ENCODE assay signal across 8 cellular contexts in the genomic region with DNA sequence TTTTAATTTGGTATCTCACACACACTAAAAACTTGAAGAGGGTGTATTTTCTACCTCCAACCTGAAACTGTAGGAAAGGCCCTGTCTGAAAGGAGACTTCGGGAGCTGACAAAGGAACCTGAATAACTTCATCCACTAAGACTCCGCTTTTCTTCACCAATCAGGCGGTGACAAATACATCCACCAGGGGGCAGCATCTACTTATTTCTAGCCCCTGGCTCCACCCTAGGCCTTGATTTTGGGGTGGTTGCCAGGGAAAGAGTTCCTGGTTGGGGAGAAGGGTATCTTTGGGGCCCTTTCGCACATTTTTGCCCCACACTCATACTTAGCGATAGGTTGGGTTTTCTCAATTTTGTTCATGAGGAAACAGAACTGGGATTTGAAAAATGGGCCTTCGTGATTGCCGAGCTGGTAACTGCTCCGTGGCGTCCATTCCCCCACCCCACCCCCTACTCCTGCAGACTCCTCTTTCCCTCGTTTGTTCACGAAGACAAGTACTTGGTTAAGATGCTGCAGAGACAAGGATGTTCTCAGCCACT. TPM values are rescaled to one million over a fixed set of nuclear protein-coding genes. Genes with fewer than 3 reads are reported as not detected.
DNase-seq lines count a peak whose midpoint lies in the region; ATAC-seq, FAIRE-seq and TF ChIP-seq lines count a peak whose summit lies in the region.

No MANE protein-coding gene starts in this region.

- TF ChIP-seq CTCF in pancreas (IDR thresholded peaks at IDR 0.05) = peak; percentile 87 to 95 (median 92)

- no peaks in the 10 kb centered on the region for H3K36me3 Mint-ChIP-seq in activated naive CD8-positive, alpha-beta T cell

- no peaks in the 10 kb centered on the region for H3K9me3 Mint-ChIP-seq in activated naive CD8-positive, alpha-beta T cell (ENCODE audit: low read depth)

- H3K27me3 Mint-ChIP-seq in activated naive CD8-positive, alpha-beta T cell = no peaks in the 10 kb centered on the region

- H3K27ac Mint-ChIP-seq in activated naive CD8-positive, alpha-beta T cell = peak overlapping the region; percentile 46

- WGBS in pancreas, 2 donors = 11 to 17% methylated on average over 11 of the region's 11 CpGs
- WGBS in thymus = 42% methylated on average over 11 of the region's 11 CpGs

- H3K4me1 Mint-ChIP-seq in activated naive CD8-positive, alpha-beta T cell (ENCODE audit: low read depth) = peaks cover 27% of the 10 kb centered on the region

- H3K36me3 ChIP-seq in pancreas (no peaks in the 10 kb centered on the region), thymus (ENCODE audit: control insufficient read depth, insufficient read depth) (no peaks in the 10 kb centered on the region)

- no peak for FAIRE-seq in pancreas (lab: Jason Lieb, UNC)

- no peaks in the 10 kb centered on the region for H3K27me3 ChIP-seq in pancreas
- no peaks in the 10 kb centered on the region for H3K27me3 ChIP-seq in thymus (ENCODE audit: control insufficient read depth, insufficient read depth)

- peak overlapping the region in 2 of 4 donors; percentile 15 to 22 for H3K4me3 ChIP-seq in pancreas
- H3K4me3 ChIP-seq in thymus (ENCODE audit: low read length) = no peak overlapping the region

- no peaks in the 10 kb centered on the region for H3K9me3 ChIP-seq in pancreas
- no peaks in the 10 kb centered on the region for H3K9me3 ChIP-seq in thymus (ENCODE audit: control insufficient read depth)

- no peak overlapping the region for H3K4me3 Mint-ChIP-seq in activated naive CD8-positive, alpha-beta T cell

- DNase-seq in ELR (ENCODE audit: low read depth) = peak; percentile 94
- DNase-seq in NCI-H1092 (lab: John Stamatoyannopoulos, UW) = peak; percentile 73
- peak; percentile 76 for DNase-seq in SKM-1 treated with dmso at 0.1 percent for 144 hours (lab: John Stamatoyannopoulos, UW; ENCODE audit: unreplicated experiment)
- DNase-seq in glomerular visceral epithelial cell (ENCODE audit: extremely low spot score) = peak; percentile 88
- DNase-seq in pancreas = peak; percentile 88 to 95 (median 90)

- no peak overlapping the region for H3K27ac ChIP-seq in pancreas
- H3K27ac ChIP-seq in thymus (ENCODE audit: low read depth) = peak overlapping the region; percentile 38

- intact Hi-C loops in pancreas (cut with DNase I) = loop anchor here in 1 of 3 donors (2.0 kb wide), 1 partner anchor 89 kb away; the partner anchor contains the start of gene DHX8

- peak; percentile 67 to 73 (median 72) for ATAC-seq in pancreas
- no peak for ATAC-seq in HG02642 (IDR thresholded peaks at IDR 0.05; ENCODE audit: poor library complexity, unreplicated experiment)

- H3K4me1 ChIP-seq in pancreas = peaks cover 0 to 8% (median 4%) of the 10 kb centered on the region in 3 donors
- peaks cover 9% of the 10 kb centered on the region for H3K4me1 ChIP-seq in thymus (ENCODE audit: control insufficient read depth, insufficient read depth, low read length)

RNA-seq across cellular contexts. Expression of gene ARL4D, which starts 4.8 kb away (rescaled TPM):
- total RNA-seq in pancreas = 1 to 10 TPM; 1.2 to 2.6 (median 1.5) TPM
- polyA plus RNA-seq in pancreas (1 to 10 TPM; 2.1 to 3.9 TPM), thymus (26.8 TPM)
